1 cellular context compared by ENCODE assay signal in the genomic region with DNA sequence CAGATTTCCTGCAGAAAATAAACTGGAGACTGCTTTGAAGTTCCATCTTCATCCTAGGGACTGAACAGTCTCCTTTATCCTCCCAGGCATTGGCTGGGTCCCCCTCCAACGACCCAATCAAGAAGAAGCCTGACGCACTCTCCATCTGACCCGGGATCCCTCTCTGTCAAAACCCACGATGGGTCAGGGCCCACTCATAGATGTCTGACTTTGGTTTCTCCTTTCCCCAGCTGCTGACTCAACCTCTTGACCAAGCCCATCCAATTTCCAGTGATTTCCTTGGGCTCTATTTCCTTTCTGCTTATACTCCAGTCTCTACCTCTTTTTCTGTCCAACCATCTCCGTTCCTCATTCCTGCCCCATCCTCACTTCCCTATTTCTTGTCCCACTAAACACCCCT.
TF ChIP-seq lines count a peak whose summit lies in the region.

No MANE protein-coding gene starts in this region.

TF ChIP-seq in SK-N-SH treated with all-trans-retinoic acid at 6 μM for 48 hours, 23 proteins besides CTCF, POLR2A, EP300 and RAD21 (continued from another document):
- no peak for TF ChIP-seq OSR1 (CRISPR knock-in tag; IDR thresholded peaks at IDR 0.05)
- no peak for TF ChIP-seq PPARA (CRISPR knock-in tag; IDR thresholded peaks at IDR 0.05; ENCODE audit: borderline replicate concordance)
- no peak for TF ChIP-seq SNAI2 (CRISPR knock-in tag; IDR thresholded peaks at IDR 0.05)
- TF ChIP-seq BACH2 (CRISPR knock-in tag; IDR thresholded peaks at IDR 0.05; ENCODE audit: borderline replicate concordance) = no peak
- TF ChIP-seq GLIS3 (CRISPR knock-in tag; IDR thresholded peaks at IDR 0.05) = no peak
- TF ChIP-seq ESRRG (CRISPR knock-in tag; IDR thresholded peaks at IDR 0.05) = no peak
TF ChIP-seq in SK-N-SH treated with all-trans-retinoic acid at 6 μM for 48 hours: peak in this region for 0.
